Comparison of ENCODE assay signal across 1 cellular context in the genomic region with DNA sequence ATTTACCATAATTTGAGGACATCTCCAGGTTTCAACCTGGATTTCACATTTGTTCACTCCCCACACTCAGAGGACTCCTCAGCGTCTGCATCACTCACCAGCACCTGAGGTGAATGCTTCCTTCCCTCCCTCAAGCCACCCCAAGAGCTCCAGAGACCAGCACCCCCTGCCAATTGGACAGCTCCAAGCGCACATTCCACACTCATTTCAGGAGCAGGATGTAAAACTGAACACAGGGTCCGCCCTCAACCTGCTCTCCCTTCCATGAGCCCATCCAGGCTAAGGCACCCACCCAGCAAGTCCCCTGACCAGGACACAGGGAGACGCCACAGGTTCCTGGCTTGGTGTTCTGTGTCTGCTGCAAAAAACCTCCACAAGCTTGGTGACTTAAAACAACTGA.
A peak's percentile ranks its signal among the peaks of the same experiment; 100 is the strongest.
TF ChIP-seq lines count a peak whose summit lies in the region.

No MANE protein-coding gene starts in this region.

TF ChIP-seq in HepG2, 621 proteins besides CTCF, POLR2A, EP300 and RAD21 (continued from another document):
- TF ChIP-seq, protein P1, sequence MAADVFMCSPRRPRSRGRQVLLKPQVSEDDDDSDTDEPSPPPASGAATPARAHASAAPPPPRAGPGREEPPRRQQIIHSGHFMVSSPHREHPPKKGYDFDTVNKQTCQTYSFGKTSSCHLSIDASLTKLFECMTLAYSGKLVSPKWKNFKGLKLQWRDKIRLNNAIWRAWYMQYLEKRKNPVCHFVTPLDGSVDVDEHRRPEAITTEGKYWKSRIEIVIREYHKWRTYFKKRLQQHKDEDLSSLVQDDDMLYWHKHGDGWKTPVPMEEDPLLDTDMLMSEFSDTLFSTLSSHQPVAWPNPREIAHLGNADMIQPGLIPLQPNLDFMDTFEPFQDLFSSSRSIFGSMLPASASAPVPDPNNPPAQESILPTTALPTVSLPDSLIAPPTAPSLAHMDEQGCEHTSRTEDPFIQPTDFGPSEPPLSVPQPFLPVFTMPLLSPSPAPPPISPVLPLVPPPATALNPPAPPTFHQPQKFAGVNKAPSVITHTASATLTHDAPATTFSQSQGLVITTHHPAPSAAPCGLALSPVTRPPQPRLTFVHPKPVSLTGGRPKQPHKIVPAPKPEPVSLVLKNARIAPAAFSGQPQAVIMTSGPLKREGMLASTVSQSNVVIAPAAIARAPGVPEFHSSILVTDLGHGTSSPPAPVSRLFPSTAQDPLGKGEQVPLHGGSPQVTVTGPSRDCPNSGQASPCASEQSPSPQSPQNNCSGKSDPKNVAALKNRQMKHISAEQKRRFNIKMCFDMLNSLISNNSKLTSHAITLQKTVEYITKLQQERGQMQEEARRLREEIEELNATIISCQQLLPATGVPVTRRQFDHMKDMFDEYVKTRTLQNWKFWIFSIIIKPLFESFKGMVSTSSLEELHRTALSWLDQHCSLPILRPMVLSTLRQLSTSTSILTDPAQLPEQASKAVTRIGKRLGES (CRISPR knock-in tag; IDR thresholded peaks at IDR 0.05; ENCODE audit: borderline replicate concordance): no peak
- TF ChIP-seq TAF15 (IDR thresholded peaks at IDR 0.05; ENCODE audit: low read depth, low read length, poor library complexity, severe bottlenecking) (no peak), KAT7 (CRISPR knock-in tag; IDR thresholded peaks at IDR 0.05; ENCODE audit: borderline replicate concordance) (no peak), JUNB (CRISPR knock-in tag; IDR thresholded peaks at IDR 0.05; ENCODE audit: borderline replicate concordance) (no peak), SALL1 (CRISPR knock-in tag; IDR thresholded peaks at IDR 0.05) (peak; percentile 28; the same call in 1 of the 2 replicates), CBFB (CRISPR knock-in tag; IDR thresholded peaks at IDR 0.05) (no peak), EHMT2 (IDR thresholded peaks at IDR 0.05; ENCODE audit: borderline replicate concordance, low read depth, low read length) (no peak), SMAD9 (CRISPR knock-in tag; IDR thresholded peaks at IDR 0.05) (no peak), TEAD3 (CRISPR knock-in tag; optimal IDR thresholded peaks at IDR 0.05; ENCODE audit: borderline replicate concordance) (peak; percentile 78), ZNF430 (CRISPR knock-in tag; IDR thresholded peaks at IDR 0.05) (no peak), RBFOX2 (IDR thresholded peaks at IDR 0.05; ENCODE audit: low read depth, low read length) (no peak), MIER2 (CRISPR knock-in tag; IDR thresholded peaks at IDR 0.05) (peak; percentile 95), KMT2B (CRISPR knock-in tag; IDR thresholded peaks at IDR 0.05) (no peak), FOXC1 (CRISPR knock-in tag; IDR thresholded peaks at IDR 0.05; ENCODE audit: borderline replicate concordance) (no peak), MXI1 (IDR thresholded peaks at IDR 0.05; ENCODE audit: borderline replicate concordance, low read depth, low read length) (no peak), FOXO1 (CRISPR knock-in tag; IDR thresholded peaks at IDR 0.05) (no peak)
- TF ChIP-seq, protein P2, sequence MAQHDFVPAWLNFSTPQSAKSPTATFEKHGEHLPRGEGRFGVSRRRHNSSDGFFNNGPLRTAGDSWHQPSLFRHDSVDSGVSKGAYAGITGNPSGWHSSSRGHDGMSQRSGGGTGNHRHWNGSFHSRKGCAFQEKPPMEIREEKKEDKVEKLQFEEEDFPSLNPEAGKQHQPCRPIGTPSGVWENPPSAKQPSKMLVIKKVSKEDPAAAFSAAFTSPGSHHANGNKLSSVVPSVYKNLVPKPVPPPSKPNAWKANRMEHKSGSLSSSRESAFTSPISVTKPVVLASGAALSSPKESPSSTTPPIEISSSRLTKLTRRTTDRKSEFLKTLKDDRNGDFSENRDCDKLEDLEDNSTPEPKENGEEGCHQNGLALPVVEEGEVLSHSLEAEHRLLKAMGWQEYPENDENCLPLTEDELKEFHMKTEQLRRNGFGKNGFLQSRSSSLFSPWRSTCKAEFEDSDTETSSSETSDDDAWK (CRISPR knock-in tag; IDR thresholded peaks at IDR 0.05): no peak
- TF ChIP-seq, protein P3, sequence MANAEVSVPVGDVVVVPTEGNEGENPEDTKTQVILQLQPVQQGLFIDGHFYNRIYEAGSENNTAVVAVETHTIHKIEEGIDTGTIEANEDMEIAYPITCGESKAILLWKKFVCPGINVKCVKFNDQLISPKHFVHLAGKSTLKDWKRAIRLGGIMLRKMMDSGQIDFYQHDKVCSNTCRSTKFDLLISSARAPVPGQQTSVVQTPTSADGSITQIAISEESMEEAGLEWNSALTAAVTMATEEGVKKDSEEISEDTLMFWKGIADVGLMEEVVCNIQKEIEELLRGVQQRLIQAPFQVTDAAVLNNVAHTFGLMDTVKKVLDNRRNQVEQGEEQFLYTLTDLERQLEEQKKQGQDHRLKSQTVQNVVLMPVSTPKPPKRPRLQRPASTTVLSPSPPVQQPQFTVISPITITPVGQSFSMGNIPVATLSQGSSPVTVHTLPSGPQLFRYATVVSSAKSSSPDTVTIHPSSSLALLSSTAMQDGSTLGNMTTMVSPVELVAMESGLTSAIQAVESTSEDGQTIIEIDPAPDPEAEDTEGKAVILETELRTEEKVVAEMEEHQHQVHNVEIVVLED (CRISPR knock-in tag; IDR thresholded peaks at IDR 0.05; ENCODE audit: borderline replicate concordance): no peak
- TF ChIP-seq, protein P4, sequence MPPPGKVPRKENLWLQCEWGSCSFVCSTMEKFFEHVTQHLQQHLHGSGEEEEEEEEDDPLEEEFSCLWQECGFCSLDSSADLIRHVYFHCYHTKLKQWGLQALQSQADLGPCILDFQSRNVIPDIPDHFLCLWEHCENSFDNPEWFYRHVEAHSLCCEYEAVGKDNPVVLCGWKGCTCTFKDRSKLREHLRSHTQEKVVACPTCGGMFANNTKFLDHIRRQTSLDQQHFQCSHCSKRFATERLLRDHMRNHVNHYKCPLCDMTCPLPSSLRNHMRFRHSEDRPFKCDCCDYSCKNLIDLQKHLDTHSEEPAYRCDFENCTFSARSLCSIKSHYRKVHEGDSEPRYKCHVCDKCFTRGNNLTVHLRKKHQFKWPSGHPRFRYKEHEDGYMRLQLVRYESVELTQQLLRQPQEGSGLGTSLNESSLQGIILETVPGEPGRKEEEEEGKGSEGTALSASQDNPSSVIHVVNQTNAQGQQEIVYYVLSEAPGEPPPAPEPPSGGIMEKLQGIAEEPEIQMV (CRISPR knock-in tag; IDR thresholded peaks at IDR 0.05; ENCODE audit: low read depth): 0 out of 2 replicates have a peak, but pooled peaks have one; percentile 28
- TF ChIP-seq, protein P5, sequence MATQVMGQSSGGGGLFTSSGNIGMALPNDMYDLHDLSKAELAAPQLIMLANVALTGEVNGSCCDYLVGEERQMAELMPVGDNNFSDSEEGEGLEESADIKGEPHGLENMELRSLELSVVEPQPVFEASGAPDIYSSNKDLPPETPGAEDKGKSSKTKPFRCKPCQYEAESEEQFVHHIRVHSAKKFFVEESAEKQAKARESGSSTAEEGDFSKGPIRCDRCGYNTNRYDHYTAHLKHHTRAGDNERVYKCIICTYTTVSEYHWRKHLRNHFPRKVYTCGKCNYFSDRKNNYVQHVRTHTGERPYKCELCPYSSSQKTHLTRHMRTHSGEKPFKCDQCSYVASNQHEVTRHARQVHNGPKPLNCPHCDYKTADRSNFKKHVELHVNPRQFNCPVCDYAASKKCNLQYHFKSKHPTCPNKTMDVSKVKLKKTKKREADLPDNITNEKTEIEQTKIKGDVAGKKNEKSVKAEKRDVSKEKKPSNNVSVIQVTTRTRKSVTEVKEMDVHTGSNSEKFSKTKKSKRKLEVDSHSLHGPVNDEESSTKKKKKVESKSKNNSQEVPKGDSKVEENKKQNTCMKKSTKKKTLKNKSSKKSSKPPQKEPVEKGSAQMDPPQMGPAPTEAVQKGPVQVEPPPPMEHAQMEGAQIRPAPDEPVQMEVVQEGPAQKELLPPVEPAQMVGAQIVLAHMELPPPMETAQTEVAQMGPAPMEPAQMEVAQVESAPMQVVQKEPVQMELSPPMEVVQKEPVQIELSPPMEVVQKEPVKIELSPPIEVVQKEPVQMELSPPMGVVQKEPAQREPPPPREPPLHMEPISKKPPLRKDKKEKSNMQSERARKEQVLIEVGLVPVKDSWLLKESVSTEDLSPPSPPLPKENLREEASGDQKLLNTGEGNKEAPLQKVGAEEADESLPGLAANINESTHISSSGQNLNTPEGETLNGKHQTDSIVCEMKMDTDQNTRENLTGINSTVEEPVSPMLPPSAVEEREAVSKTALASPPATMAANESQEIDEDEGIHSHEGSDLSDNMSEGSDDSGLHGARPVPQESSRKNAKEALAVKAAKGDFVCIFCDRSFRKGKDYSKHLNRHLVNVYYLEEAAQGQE (IDR thresholded peaks at IDR 0.05; ENCODE audit: borderline replicate concordance in 1 of 2, low read depth in 1 of 2, low read length in 2 of 2): peak; percentile 73 to 94
- TF ChIP-seq, protein P6, sequence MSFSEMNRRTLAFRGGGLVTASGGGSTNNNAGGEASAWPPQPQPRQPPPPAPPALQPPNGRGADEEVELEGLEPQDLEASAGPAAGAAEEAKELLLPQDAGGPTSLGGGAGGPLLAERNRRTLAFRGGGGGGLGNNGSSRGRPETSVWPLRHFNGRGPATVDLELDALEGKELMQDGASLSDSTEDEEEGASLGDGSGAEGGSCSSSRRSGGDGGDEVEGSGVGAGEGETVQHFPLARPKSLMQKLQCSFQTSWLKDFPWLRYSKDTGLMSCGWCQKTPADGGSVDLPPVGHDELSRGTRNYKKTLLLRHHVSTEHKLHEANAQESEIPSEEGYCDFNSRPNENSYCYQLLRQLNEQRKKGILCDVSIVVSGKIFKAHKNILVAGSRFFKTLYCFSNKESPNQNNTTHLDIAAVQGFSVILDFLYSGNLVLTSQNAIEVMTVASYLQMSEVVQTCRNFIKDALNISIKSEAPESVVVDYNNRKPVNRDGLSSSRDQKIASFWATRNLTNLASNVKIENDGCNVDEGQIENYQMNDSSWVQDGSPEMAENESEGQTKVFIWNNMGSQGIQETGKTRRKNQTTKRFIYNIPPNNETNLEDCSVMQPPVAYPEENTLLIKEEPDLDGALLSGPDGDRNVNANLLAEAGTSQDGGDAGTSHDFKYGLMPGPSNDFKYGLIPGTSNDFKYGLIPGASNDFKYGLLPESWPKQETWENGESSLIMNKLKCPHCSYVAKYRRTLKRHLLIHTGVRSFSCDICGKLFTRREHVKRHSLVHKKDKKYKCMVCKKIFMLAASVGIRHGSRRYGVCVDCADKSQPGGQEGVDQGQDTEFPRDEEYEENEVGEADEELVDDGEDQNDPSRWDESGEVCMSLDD (CRISPR knock-in tag; IDR thresholded peaks at IDR 0.05; ENCODE audit: borderline replicate concordance): no peak
- TF ChIP-seq, protein P7, sequence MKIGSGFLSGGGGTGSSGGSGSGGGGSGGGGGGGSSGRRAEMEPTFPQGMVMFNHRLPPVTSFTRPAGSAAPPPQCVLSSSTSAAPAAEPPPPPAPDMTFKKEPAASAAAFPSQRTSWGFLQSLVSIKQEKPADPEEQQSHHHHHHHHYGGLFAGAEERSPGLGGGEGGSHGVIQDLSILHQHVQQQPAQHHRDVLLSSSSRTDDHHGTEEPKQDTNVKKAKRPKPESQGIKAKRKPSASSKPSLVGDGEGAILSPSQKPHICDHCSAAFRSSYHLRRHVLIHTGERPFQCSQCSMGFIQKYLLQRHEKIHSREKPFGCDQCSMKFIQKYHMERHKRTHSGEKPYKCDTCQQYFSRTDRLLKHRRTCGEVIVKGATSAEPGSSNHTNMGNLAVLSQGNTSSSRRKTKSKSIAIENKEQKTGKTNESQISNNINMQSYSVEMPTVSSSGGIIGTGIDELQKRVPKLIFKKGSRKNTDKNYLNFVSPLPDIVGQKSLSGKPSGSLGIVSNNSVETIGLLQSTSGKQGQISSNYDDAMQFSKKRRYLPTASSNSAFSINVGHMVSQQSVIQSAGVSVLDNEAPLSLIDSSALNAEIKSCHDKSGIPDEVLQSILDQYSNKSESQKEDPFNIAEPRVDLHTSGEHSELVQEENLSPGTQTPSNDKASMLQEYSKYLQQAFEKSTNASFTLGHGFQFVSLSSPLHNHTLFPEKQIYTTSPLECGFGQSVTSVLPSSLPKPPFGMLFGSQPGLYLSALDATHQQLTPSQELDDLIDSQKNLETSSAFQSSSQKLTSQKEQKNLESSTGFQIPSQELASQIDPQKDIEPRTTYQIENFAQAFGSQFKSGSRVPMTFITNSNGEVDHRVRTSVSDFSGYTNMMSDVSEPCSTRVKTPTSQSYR (CRISPR knock-in tag; IDR thresholded peaks at IDR 0.05; ENCODE audit: borderline replicate concordance): peak; percentile 34; the same call in 1 of the 2 replicates
TF ChIP-seq in HepG2: peak in this region for 9.
